Comparison of ENCODE assay signal across 20 cellular contexts in genomic region chr2:107137711-107138110, GRCh38.
"Had no signal": no experiment of that assay in that cellular context is flagged by ENCODE, and none has a peak within 500 bp of the region (broad histone marks: within the 10 kb centered on the region; RNA-seq: fewer than 3 reads in every experiment).

No MANE protein-coding gene starts in this region.

- DNase-seq: activated B cell treated with CpG ODN at 0.5 μM for 24 hours; activated CD4-positive, alpha-beta memory T cell treated with anti-CD3 and anti-CD28 coated beads, Interleukin-2, amount 10 ng/mL, durations not matched to agents 7 days and 5 days; activated CD4-positive, alpha-beta T cell treated with anti-CD3 and anti-CD28 coated beads for 4 hours; activated CD8-positive, alpha-beta memory T cell treated with anti-CD3 and anti-CD28 coated beads, Interleukin-2, amount 10 ng/mL, durations not matched to agents 7 days and 5 days; activated naive CD8-positive, alpha-beta T cell treated with anti-CD3 and anti-CD28 coated beads for 36 hours; amniotic stem cell; effector CD8-positive, alpha-beta T cell; immature natural killer cell; left ventricle myocardium superior; stimulated activated CD4-positive, alpha-beta T cell treated with anti-CD3 and anti-CD28 coated beads, Interleukin-12 subunit alpha, Interleukin-12 subunit beta, amount 100 ng/mL, for 4 hours; stimulated activated CD4-positive, alpha-beta T cell treated with anti-CD3 and anti-CD28 coated beads, Interleukin-1b, Interleukin-23, amount 100 ng/mL, for 48 hours; stimulated activated naive CD4-positive, alpha-beta T cell treated with Interleukin-2 at 50 U/mL for 16 hours; substantia nigra; tibial artery had no signal

- H3K36me3 Mint-ChIP-seq: activated CD8-positive, alpha-beta memory T cell treated with anti-CD3 and anti-CD28 coated beads, Interleukin-2, amount 10 ng/mL, durations not matched to agents 7 days and 5 days; activated naive CD8-positive, alpha-beta T cell treated with anti-CD3 and anti-CD28 coated beads for 36 hours; immature natural killer cell had no signal

- H3K36me3 ChIP-seq: cardiac muscle cell, tibial artery had no signal

- H3K27ac Mint-ChIP-seq: activated B cell treated with CpG ODN at 0.5 μM for 24 hours; activated CD4-positive, alpha-beta memory T cell treated with anti-CD3 and anti-CD28 coated beads, Interleukin-2, amount 10 ng/mL, durations not matched to agents 7 days and 5 days; activated CD8-positive, alpha-beta memory T cell treated with anti-CD3 and anti-CD28 coated beads, Interleukin-2, amount 10 ng/mL, durations not matched to agents 7 days and 5 days; activated naive CD8-positive, alpha-beta T cell treated with anti-CD3 and anti-CD28 coated beads for 36 hours; dendritic cell treated with granulocyte-macrophage colony-stimulating factor and Interleukin-4, amounts not matched to agents 40 ng/mL and 50 ng/mL, for 4 days; immature natural killer cell; progenitor cell of endocrine pancreas had no signal

- H3K4me1 Mint-ChIP-seq: activated B cell treated with CpG ODN at 0.5 μM for 24 hours; activated CD4-positive, alpha-beta memory T cell treated with anti-CD3 and anti-CD28 coated beads, Interleukin-2, amount 10 ng/mL, durations not matched to agents 7 days and 5 days; activated CD8-positive, alpha-beta memory T cell treated with anti-CD3 and anti-CD28 coated beads, Interleukin-2, amount 10 ng/mL, durations not matched to agents 7 days and 5 days; activated naive CD8-positive, alpha-beta T cell treated with anti-CD3 and anti-CD28 coated beads for 36 hours; immature natural killer cell had no signal

- H3K27me3 Mint-ChIP-seq: activated B cell treated with CpG ODN at 0.5 μM for 24 hours; activated CD4-positive, alpha-beta memory T cell treated with anti-CD3 and anti-CD28 coated beads, Interleukin-2, amount 10 ng/mL, durations not matched to agents 7 days and 5 days; activated CD8-positive, alpha-beta memory T cell treated with anti-CD3 and anti-CD28 coated beads, Interleukin-2, amount 10 ng/mL, durations not matched to agents 7 days and 5 days; activated naive CD8-positive, alpha-beta T cell treated with anti-CD3 and anti-CD28 coated beads for 36 hours; dendritic cell treated with granulocyte-macrophage colony-stimulating factor and Interleukin-4, amounts not matched to agents 40 ng/mL and 50 ng/mL, for 4 days; progenitor cell of endocrine pancreas had no signal

- H3K4me3 ChIP-seq: cardiac muscle cell, tibial artery had no signal

- FAIRE-seq: urothelium cell line had no signal

- H3K4me3 Mint-ChIP-seq: activated B cell treated with CpG ODN at 0.5 μM for 24 hours; activated CD4-positive, alpha-beta memory T cell treated with anti-CD3 and anti-CD28 coated beads, Interleukin-2, amount 10 ng/mL, durations not matched to agents 7 days and 5 days; activated CD8-positive, alpha-beta memory T cell treated with anti-CD3 and anti-CD28 coated beads, Interleukin-2, amount 10 ng/mL, durations not matched to agents 7 days and 5 days; activated naive CD8-positive, alpha-beta T cell treated with anti-CD3 and anti-CD28 coated beads for 36 hours; dendritic cell treated with granulocyte-macrophage colony-stimulating factor and Interleukin-4, amounts not matched to agents 40 ng/mL and 50 ng/mL, for 4 days; immature natural killer cell; neural crest cell had no signal

- H3K27ac ChIP-seq: cardiac muscle cell, tibial artery had no signal

- H3K4me1 ChIP-seq: tibial artery had no signal

- H3K27me3 ChIP-seq: tibial artery had no signal

- ATAC-seq: activated CD8-positive, alpha-beta memory T cell treated with anti-CD3 and anti-CD28 coated beads, Interleukin-2, amount 10 ng/mL, durations not matched to agents 7 days and 5 days; esophagus mucosa; left ventricle myocardium superior had no signal

- H3K9me3 Mint-ChIP-seq: activated CD4-positive, alpha-beta memory T cell treated with anti-CD3 and anti-CD28 coated beads, Interleukin-2, amount 10 ng/mL, durations not matched to agents 7 days and 5 days had no signal
